20 cellular contexts compared by ENCODE assay signal in genomic region chr9:71664566-71664965, GRCh38.
DNase-seq lines count a peak whose midpoint lies in the region; ATAC-seq, FAIRE-seq and TF ChIP-seq lines count a peak whose summit lies in the region.
"Had no signal": no experiment of that assay in that cellular context is flagged by ENCODE, and none has a peak within 500 bp of the region (broad histone marks: within the 10 kb centered on the region; RNA-seq: fewer than 3 reads in every experiment).

No MANE protein-coding gene starts in this region.

- H3K4me2 ChIP-seq in A549 (peak overlapping the region; percentile 24; the same call in 2 of the 3 replicates), osteoblast (ENCODE audit: insufficient read depth, low read length) (peak overlapping the region; percentile 16), OCI-LY7 (ENCODE audit: low read length) (no peak overlapping the region)

- H3K9ac ChIP-seq in HUES48 (ENCODE audit: low read depth, low read length): no peak overlapping the region; the same call in 1 of the 2 replicates

- H4K20me1 ChIP-seq in osteoblast (ENCODE audit: insufficient read depth, low read length) (no peaks in the 10 kb centered on the region), OCI-LY7 (ENCODE audit: insufficient read depth, low read length) (no peaks in the 10 kb centered on the region)

- WGBS in A549 (ENCODE audit: missing lambda C conversion rate): 50% methylated on average over 3 of the region's 3 CpGs

- no peak for TF ChIP-seq POLR2A in A549 (IDR thresholded peaks at IDR 0.05; ENCODE audit: low read length)

- H3K79me2 ChIP-seq in osteoblast (ENCODE audit: insufficient read depth, low read length): no peaks in the 10 kb centered on the region
- H3K79me2 ChIP-seq in OCI-LY7 (ENCODE audit: insufficient read depth, low read depth, low read length): no peaks in the 10 kb centered on the region

- BruUV-seq in OCI-LY7 (replicated peaks; lab: Mats Ljungman, UMichigan): no TSS peak

- no peaks in the 10 kb centered on the region for H3K9me3 ChIP-seq in A549
- H3K9me3 ChIP-seq in HUES48 (ENCODE audit: control insufficient read depth, insufficient read depth, low read length): no peaks in the 10 kb centered on the region
- no peaks in the 10 kb centered on the region for H3K9me3 ChIP-seq in osteoblast (ENCODE audit: low read depth, low read length)
- no peaks in the 10 kb centered on the region for H3K9me3 ChIP-seq in OCI-LY7 (ENCODE audit: low read length)
- H3K9me3 ChIP-seq: MG63 had no signal

- TF ChIP-seq RAD21 in A549 (conservative IDR thresholded peaks at IDR 0.05 in 1 of 2, IDR thresholded peaks at IDR 0.05 in 1 of 2): no peak

- H2AFZ ChIP-seq in osteoblast (ENCODE audit: low read length) (no peak overlapping the region), OCI-LY7 (ENCODE audit: low read length) (no peak overlapping the region)

- DNase-seq in A549 (ENCODE audit: low read depth in 1 of 2, low spot score in 1 of 2) (no peak), epithelial cell of prostate (ENCODE audit: low read depth, low spot score) (no peak), osteoblast (ENCODE audit: insufficient read length, low spot score, missing footprints) (no peak), OCI-LY7 (ENCODE audit: low spot score) (no peak)
- DNase-seq in activated effector memory CD4-positive, alpha-beta T cell treated with anti-CD3 and anti-CD28 coated beads, Interleukin-2, amount 50 U/mL, for 16 hours: no peak
- no peak for DNase-seq in stimulated activated CD4-positive, alpha-beta T cell treated with anti-CD3 and anti-CD28 coated beads, Interleukin-4, amount 100 ng/mL, for 1 hour
- DNase-seq: ACHN; CD4-positive, alpha-beta T cell; DND-41; GDM1; GOT3; MG63; NCI-H1105; NCI-H187; NCI-H510A; NCI-H82 had no signal

- no peaks in the 10 kb centered on the region for H3K27me3 ChIP-seq in HUES48 (ENCODE audit: control insufficient read depth, insufficient read depth, low read length)
- H3K27me3 ChIP-seq in osteoblast (ENCODE audit: insufficient read depth, low read length): no peaks in the 10 kb centered on the region
- H3K27me3 ChIP-seq: MG63 had no signal

- H3K36me3 ChIP-seq in HUES48 (ENCODE audit: control insufficient read depth, insufficient read depth, low read length) (no peaks in the 10 kb centered on the region), osteoblast (ENCODE audit: insufficient read depth, low read length) (no peaks in the 10 kb centered on the region), OCI-LY7 (ENCODE audit: insufficient read depth, low read length) (no peaks in the 10 kb centered on the region)
- H3K36me3 ChIP-seq: MG63 had no signal

- H3K4me1 ChIP-seq in A549 (peaks cover 32% of the 10 kb centered on the region), HUES48 (ENCODE audit: control insufficient read depth, insufficient read depth, low read length) (peaks cover 42% of the 10 kb centered on the region), osteoblast (ENCODE audit: insufficient read depth, low read length) (peaks cover 18% of the 10 kb centered on the region), OCI-LY7 (ENCODE audit: insufficient read depth, low read length, poor library complexity, severe bottlenecking) (no peaks in the 10 kb centered on the region)

- TF ChIP-seq CTCF in A549 (IDR thresholded peaks at IDR 0.05) (no peak), osteoblast (IDR thresholded peaks at IDR 0.05; ENCODE audit: extremely low read depth, low read depth, low read length) (no peak), OCI-LY7 (conservative IDR thresholded peaks at IDR 0.05; ENCODE audit: low read length) (no peak)

- no peak for ATAC-seq in A549
- ATAC-seq in HG02642 (IDR thresholded peaks at IDR 0.05; ENCODE audit: poor library complexity, unreplicated experiment): no peak
- ATAC-seq: Panc1, Right ventricle myocardium inferior had no signal

- CTCF ChIA-PET in A549 (lab: Yijun Ruan, JAX): interaction anchor here (1.9 kb wide), 1 partner anchor 8 kb away, joined by 6 read pairs; no protein-coding TSS in a partner anchor
- CTCF ChIA-PET in OCI-LY7 (lab: Charles Lee; ENCODE audit: unreplicated experiment): no interaction called here

- TF ChIP-seq EP300 in A549 (IDR thresholded peaks at IDR 0.05): no peak

- no peak for FAIRE-seq in A549 (lab: Jason Lieb, UNC)

- POLR2A ChIA-PET in A549 (lab: Yijun Ruan, JAX) (no interaction called here), OCI-LY7 (lab: Charles Lee) (no interaction called here)

- no peak overlapping the region for H3K4me3 ChIP-seq in A549
- no peak overlapping the region for H3K4me3 ChIP-seq in HUES48 (ENCODE audit: low read depth, low read length)
- H3K4me3 ChIP-seq in osteoblast (ENCODE audit: insufficient read depth, low read length): no peak overlapping the region
- H3K4me3 ChIP-seq in OCI-LY7 (ENCODE audit: low read depth, low read length, poor library complexity, severe bottlenecking): no peak overlapping the region
- H3K4me3 ChIP-seq: MG63 had no signal

- intact Hi-C loops in OCI-LY7 (cut with micrococcal nuclease; ENCODE audit: unreplicated experiment): no loop called here

- H3K9me2 ChIP-seq in OCI-LY7 (ENCODE audit: insufficient read depth, low read length): no peaks in the 10 kb centered on the region

- H3K27ac ChIP-seq in A549: 0 out of 6 replicates have a peak overlapping the region, but pooled peaks of 1 of the 2 experiments have one; percentile 13
- H3K27ac ChIP-seq in HUES48 (ENCODE audit: low read depth, low read length): peak overlapping the region; percentile 89
- H3K27ac ChIP-seq in epithelial cell of prostate: peak overlapping the region; percentile 33
- H3K27ac ChIP-seq in osteoblast (ENCODE audit: low read depth, low read length): peak overlapping the region; percentile 38
- H3K27ac ChIP-seq in OCI-LY7 (ENCODE audit: low read depth, low read length, poor library complexity, severe bottlenecking): no peak overlapping the region

TF ChIP-seq in A549, 52 proteins besides CTCF, POLR2A, EP300 and RAD21:
- no peak for TF ChIP-seq HOXA7 (CRISPR knock-in tag; IDR thresholded peaks at IDR 0.05)
- TF ChIP-seq ZSCAN20 (CRISPR knock-in tag; IDR thresholded peaks at IDR 0.05): no peak
- TF ChIP-seq E2F6 (IDR thresholded peaks at IDR 0.05; ENCODE audit: borderline replicate concordance, low read depth): no peak
- no peak for TF ChIP-seq NFE2L2 (conservative IDR thresholded peaks at IDR 0.05; ENCODE audit: low read length)
- TF ChIP-seq MAX (IDR thresholded peaks at IDR 0.05): no peak
